ENCODE assay signal across 22 cellular contexts in the genomic region with DNA sequence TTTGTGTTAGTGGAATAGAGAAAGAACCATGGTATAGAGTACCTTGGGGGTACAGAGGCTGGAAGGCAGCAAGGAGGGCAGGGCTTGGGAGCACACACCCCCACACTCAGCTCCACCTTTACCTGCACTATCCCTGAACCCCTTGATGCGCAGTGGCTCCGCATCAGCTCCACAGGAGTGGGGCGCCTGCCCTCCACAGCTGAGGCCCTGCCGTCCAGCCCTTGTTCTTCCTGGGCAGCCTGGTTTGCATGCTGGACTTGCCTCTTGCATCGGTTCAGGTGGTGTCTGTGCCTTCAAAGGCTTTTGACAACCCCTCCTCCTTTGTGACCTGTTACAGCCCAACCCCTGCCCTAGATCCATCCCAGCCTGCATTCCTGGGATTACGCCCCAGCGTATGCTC. TPM values are rescaled to one million over a fixed set of nuclear protein-coding genes. Genes with fewer than 3 reads are reported as not detected.
DNase-seq lines count a peak whose midpoint lies in the region; ATAC-seq, FAIRE-seq and TF ChIP-seq lines count a peak whose summit lies in the region.
"Had no signal": no experiment of that assay in that cellular context is flagged by ENCODE, and none has a peak within 500 bp of the region (broad histone marks: within the 10 kb centered on the region; RNA-seq: fewer than 3 reads in every experiment).

No MANE protein-coding gene starts in this region.

- WGBS in IMR-90 (ENCODE audit: extremely low coverage in 2 of 2, insufficient read length in 1 of 2), 2 experiments, result 100% methylated on average over 2 of the region's 7 CpGs; no CpG with 5 or more reads in 1 of the 2 experiments
- WGBS in neuronal stem cell (ENCODE audit: extremely low coverage in 2 of 2, insufficient read length in 2 of 2, insufficient replicate concordance in 1 of 2), 2 donors, result no CpG with 5 or more reads among the region's 7 CpGs

- H4K20me1 ChIP-seq in IMR-90 (ENCODE audit: insufficient read depth, low read length), result no peaks in the 10 kb centered on the region

- no peak overlapping the region for H3K4me3 Mint-ChIP-seq in endothelial cell (ENCODE audit: unreplicated experiment)
- H3K4me3 Mint-ChIP-seq: CD4-positive, CD25-positive, alpha-beta regulatory T cell; CD8-positive, alpha-beta memory T cell had no signal

- TF ChIP-seq CTCF in IMR-90 (conservative IDR thresholded peaks at IDR 0.05; ENCODE audit: low read depth, low read length) (no peak), endothelial cell (IDR thresholded peaks at IDR 0.05; ENCODE audit: unreplicated experiment) (no peak)

- FAIRE-seq in GM19239 (lab: Jason Lieb, UNC), result no peak
- FAIRE-seq: A204.1, GM12878 had no signal

- CTCF ChIA-PET in IMR-90 (lab: Yijun Ruan, JAX), result no interaction called here

- no peak for TF ChIP-seq POLR2A in IMR-90 (IDR thresholded peaks at IDR 0.05; ENCODE audit: low read depth, low read length)

- peak overlapping the region; percentile 57 for H3K27ac Mint-ChIP-seq in endothelial cell (ENCODE audit: unreplicated experiment)
- H3K27ac Mint-ChIP-seq: CD4-positive, CD25-positive, alpha-beta regulatory T cell; CD8-positive, alpha-beta memory T cell; IgD-negative memory B cell had no signal

- dilution Hi-C loops in IMR-90 (cut with HindIII; ENCODE audit: low sequenced_read_pairs, unreplicated experiment), result no loop called here

- H3K4ac ChIP-seq in IMR-90 (ENCODE audit: low read depth, low read length) (no peak overlapping the region; the same call in 1 of the 2 replicates), neuronal stem cell (ENCODE audit: low read length) (no peak overlapping the region)

- no peak overlapping the region for H3K14ac ChIP-seq in IMR-90 (replicated peaks; ENCODE audit: low read depth, low read length)
- no peak overlapping the region for H3K14ac ChIP-seq in neuronal stem cell (ENCODE audit: low read length)

- H4K91ac ChIP-seq in IMR-90 (ENCODE audit: insufficient read depth, low read depth, low read length) (no peak overlapping the region), neuronal stem cell (ENCODE audit: low read depth, low read length, poor library complexity) (no peak overlapping the region)

- H3K36me3 Mint-ChIP-seq in endothelial cell (ENCODE audit: low read depth, unreplicated experiment), result no peaks in the 10 kb centered on the region
- H3K36me3 Mint-ChIP-seq: CD4-positive, CD25-positive, alpha-beta regulatory T cell; CD8-positive, alpha-beta memory T cell; IgD-negative memory B cell had no signal

- no peaks in the 10 kb centered on the region; the same call in 1 of the 2 replicates for H3K27me3 ChIP-seq in IMR-90 (ENCODE audit: control insufficient read depth, insufficient read depth, low read length)
- peaks cover 0 to 3% (median 1%) of the 10 kb centered on the region in 3 experiments for H3K27me3 ChIP-seq in neuronal stem cell (ENCODE audit: control insufficient read depth in 3 of 3, insufficient read depth in 3 of 3, low read depth in 1 of 3, low read length in 3 of 3)
- H3K27me3 ChIP-seq: BE2C had no signal

- in situ Hi-C loops in IMR-90 (cut with MboI; ENCODE audit: low sequenced_read_pairs), result no loop called here

- 0 out of 2 replicates have a peak, but pooled peaks cover 3% of the 10 kb centered on the region for H3K9me1 ChIP-seq in IMR-90 (ENCODE audit: insufficient read depth, low read length)

- H3K4me1 Mint-ChIP-seq in endothelial cell (ENCODE audit: unreplicated experiment), result no peaks in the 10 kb centered on the region
- H3K4me1 Mint-ChIP-seq: CD4-positive, CD25-positive, alpha-beta regulatory T cell; CD8-positive, alpha-beta memory T cell had no signal

- no peaks in the 10 kb centered on the region for H3K9me3 ChIP-seq in IMR-90 (ENCODE audit: control insufficient read depth, insufficient read depth, low read length)
- H3K9me3 ChIP-seq in neuronal stem cell (replicated peaks in 1 of 2; ENCODE audit: control insufficient read depth in 2 of 2, insufficient read depth in 1 of 2, low read depth in 1 of 2, low read length in 2 of 2), result no peaks in the 10 kb centered on the region
- H3K9me3 ChIP-seq: BE2C had no signal

- H3K79me1 ChIP-seq in IMR-90 (ENCODE audit: low read depth in 1 of 2, low read length in 2 of 2) (no peaks in the 10 kb centered on the region), neuronal stem cell (ENCODE audit: low read depth, low read length) (no peaks in the 10 kb centered on the region)

- H4K8ac ChIP-seq in IMR-90 (ENCODE audit: low read depth in 2 of 2, low read length in 2 of 2) (no peak overlapping the region), neuronal stem cell (ENCODE audit: low read depth, low read length) (no peak overlapping the region)

- H4K5ac ChIP-seq in IMR-90 (ENCODE audit: low read depth, low read length), result no peak overlapping the region

- H3K56ac ChIP-seq in IMR-90 (ENCODE audit: extremely low read depth, insufficient read depth, low read length), result no peak overlapping the region

- H3K4me2 ChIP-seq in IMR-90 (ENCODE audit: low read depth, low read length), result no peak overlapping the region
- no peak overlapping the region for H3K4me2 ChIP-seq in neuronal stem cell (ENCODE audit: insufficient read depth, low read length, poor library complexity, severe bottlenecking)

- H2AFZ ChIP-seq in IMR-90 (replicated peaks; ENCODE audit: low read length, poor library complexity) (peak overlapping the region; percentile 47), neuronal stem cell (ENCODE audit: low read length) (no peak overlapping the region)
- H2AFZ ChIP-seq: GM23248 had no signal

- H3K9ac ChIP-seq in IMR-90 (ENCODE audit: low read depth, low read length) (no peak overlapping the region), neuronal stem cell (ENCODE audit: low read depth, low read length, poor library complexity) (no peak overlapping the region)
- H3K9ac ChIP-seq: GM23248 had no signal

- H3K36me3 ChIP-seq in IMR-90 (ENCODE audit: control insufficient read depth, insufficient read depth, low read length) (no peaks in the 10 kb centered on the region), neuronal stem cell (replicated peaks in 1 of 2; ENCODE audit: control insufficient read depth in 2 of 2, insufficient read depth in 2 of 2, low read length in 2 of 2) (peaks cover 0 to under 1% of the 10 kb centered on the region in 2 donors)
- H3K36me3 ChIP-seq: BE2C had no signal

- ATAC-seq in IMR-90 (ENCODE audit: low read depth), result no peak
- ATAC-seq: GM12878 had no signal

- no peak overlapping the region for H2BK12ac ChIP-seq in neuronal stem cell (ENCODE audit: low read length)

- H3K27ac ChIP-seq in IMR-90 (ENCODE audit: insufficient read depth, low read length) (no peak overlapping the region), neuronal stem cell (replicated peaks; ENCODE audit: low read length) (no peak overlapping the region)
- H3K27ac ChIP-seq: GM23248, HL-60 had no signal

- H2AK5ac ChIP-seq in IMR-90 (ENCODE audit: low read depth, low read length) (no peak overlapping the region), neuronal stem cell (ENCODE audit: low read depth, low read length) (peak overlapping the region; percentile 69)

- no peak overlapping the region for H2AK9ac ChIP-seq in IMR-90 (replicated peaks; ENCODE audit: low read depth, low read length, poor library complexity)

- no peak overlapping the region for H3K18ac ChIP-seq in IMR-90 (ENCODE audit: low read depth, low read length)
- peak overlapping the region; percentile 76 for H3K18ac ChIP-seq in neuronal stem cell (ENCODE audit: low read length)

- H3K23ac ChIP-seq in IMR-90 (ENCODE audit: low read depth, low read length) (no peak overlapping the region), neuronal stem cell (ENCODE audit: low read depth, low read length, poor library complexity) (no peak overlapping the region)

- DNase-seq in IMR-90 (no peak), endothelial cell (ENCODE audit: low spot score) (no peak), neuronal stem cell (ENCODE audit: low spot score) (no peak), NCI-H2171 (lab: John Stamatoyannopoulos, UW) (no peak), GM19239 (ENCODE audit: insufficient read length, low spot score) (no peak), NCI-H226 (no peak)
- DNase-seq: ACHN; BE2C; C1 segment of cervical spinal cord; CD4-positive, CD25-positive, alpha-beta regulatory T cell; CD8-positive, alpha-beta memory T cell; COR-L47; DMS 273 treated with DMSO at 0.1 percent for 48 hours; DMS53; DND-41; EL; GM23248; HCEC 1CT had no signal

- no TSS peak for BruUV-seq in IMR-90 (replicated peaks; lab: Mats Ljungman, UMichigan)

- H3K4me1 ChIP-seq in IMR-90 (ENCODE audit: control insufficient read depth, insufficient read depth, low read length) (peaks cover 3% of the 10 kb centered on the region; the same call in 1 of the 2 replicates), neuronal stem cell (ENCODE audit: control insufficient read depth in 2 of 2, insufficient read depth in 1 of 2, low read depth in 1 of 2, low read length in 2 of 2) (peaks cover 0 to 7% of the 10 kb centered on the region in 2 donors)
- H3K4me1 ChIP-seq: BE2C had no signal

- peaks cover 3% of the 10 kb centered on the region for H3K27me3 Mint-ChIP-seq in endothelial cell (ENCODE audit: unreplicated experiment)

- H2BK20ac ChIP-seq in IMR-90 (ENCODE audit: low read depth, low read length), result no peak overlapping the region

- H3K4me3 ChIP-seq in IMR-90 (ENCODE audit: insufficient read depth, low read depth, low read length) (no peak overlapping the region), neuronal stem cell (ENCODE audit: low read length in 2 of 2) (no peak overlapping the region)
- H3K4me3 ChIP-seq: GM12878, GM23248 had no signal

- no peaks in the 10 kb centered on the region for H3K9me3 Mint-ChIP-seq in endothelial cell (ENCODE audit: unreplicated experiment)
- H3K9me3 Mint-ChIP-seq: CD4-positive, CD25-positive, alpha-beta regulatory T cell; CD8-positive, alpha-beta memory T cell; IgD-negative memory B cell had no signal

- POLR2A ChIA-PET in IMR-90 (lab: Charles Lee; ENCODE audit: unreplicated experiment), result no interaction called here

- TF ChIP-seq RAD21 in IMR-90 (IDR thresholded peaks at IDR 0.05; ENCODE audit: low read length), result no peak

- intact Hi-C loops in IMR-90 (cut with micrococcal nuclease), result no loop called here

- no peak overlapping the region for H2BK120ac ChIP-seq in IMR-90 (ENCODE audit: low read depth, low read length)
- H2BK120ac ChIP-seq in neuronal stem cell (ENCODE audit: low read depth, low read length), result no peak overlapping the region

- no peak overlapping the region for H2BK15ac ChIP-seq in IMR-90 (ENCODE audit: low read depth, low read length)
- peak overlapping the region; percentile 11 for H2BK15ac ChIP-seq in neuronal stem cell (ENCODE audit: low read length)

- H2BK5ac ChIP-seq in IMR-90 (ENCODE audit: low read depth, low read length, poor library complexity, severe bottlenecking) (no peak overlapping the region), neuronal stem cell (ENCODE audit: low read length) (no peak overlapping the region)

TF ChIP-seq in IMR-90, 13 proteins besides CTCF, POLR2A, EP300 and RAD21 (continues in another document):
- TF ChIP-seq RFX5 (IDR thresholded peaks at IDR 0.05; ENCODE audit: low read depth, low read length) (no peak), RCOR1 (IDR thresholded peaks at IDR 0.05; ENCODE audit: insufficient replicate concordance, low read length) (no peak)

RNA-seq across cellular contexts. Expression of gene ZNF32, which starts 52.6 kb away (rescaled TPM):
- total RNA-seq in IMR-90 (2012; rRNA removed) (21.4 and 31.2 TPM in 2 replicates), endothelial cell (ENCODE audit: unreplicated experiment) (25.7 TPM)
- 26.4 and 30.1 TPM in 2 replicates for polyA plus RNA-seq in IMR-90 (2012; rRNA removed)
- polyA plus RNA-seq in IMR-90 (2012; cell fraction: cytosol; rRNA removed), result 9.1 and 20.2 TPM in 2 replicates
- polyA plus RNA-seq in IMR-90 (2012; cell fraction: nucleus; rRNA removed; ENCODE audit: low replicate concordance), result 5.8 and 34.8 TPM in 2 replicates
- polyA plus RNA-seq in neuronal stem cell (2013, experiment 1 of 2), result 25.9 TPM
- polyA plus RNA-seq in neuronal stem cell (2013, experiment 2 of 2), result 26.0 TPM
